ENCODE assay signal across 1 cellular context in genomic region chr3:98584563-98584962, GRCh38.
TF ChIP-seq lines count a peak whose summit lies in the region.

No MANE protein-coding gene starts in this region.

TF ChIP-seq in HCT116, 20 proteins besides CTCF, POLR2A, EP300 and RAD21 (continued from another document):
- no peak for TF ChIP-seq REST (IDR thresholded peaks at IDR 0.05; ENCODE audit: low read depth)
- no peak for TF ChIP-seq ELF1 (IDR thresholded peaks at IDR 0.05; ENCODE audit: borderline replicate concordance, low read depth)
- TF ChIP-seq ZFX (IDR thresholded peaks at IDR 0.05), result no peak
